Comparison of ENCODE assay signal across 19 cellular contexts in the genomic region with DNA sequence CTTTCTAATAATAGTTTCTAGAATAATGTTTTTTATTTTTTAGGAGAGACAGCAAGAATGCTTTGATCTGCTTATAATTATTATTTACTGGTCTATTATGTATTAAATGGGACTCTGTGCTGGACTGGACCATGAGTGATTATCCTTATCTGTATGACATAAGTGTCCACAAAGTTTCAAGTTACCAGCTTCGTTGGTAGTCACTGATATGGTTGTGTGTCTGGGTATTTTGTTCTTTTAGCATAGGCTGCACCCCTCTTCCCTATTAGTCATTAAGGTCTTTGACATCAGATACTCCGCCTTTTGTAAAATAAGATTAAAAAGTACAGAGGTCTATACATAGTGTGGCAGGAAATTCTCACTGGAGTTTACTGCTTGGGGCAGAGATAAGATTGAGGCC.
"Had no signal": no experiment of that assay in that cellular context is flagged by ENCODE, and none has a peak within 500 bp of the region (broad histone marks: within the 10 kb centered on the region; RNA-seq: fewer than 3 reads in every experiment).

No MANE protein-coding gene starts in this region.

- DNase-seq: Karpas-422; KG1; MG63; NCI-H1092; NCI-H1105 treated with DMSO at 0.1 percent for 48 hours; NCI-H1417 treated with DMSO at 0.1 percent for 48 hours; NCI-H1694; NCI-H187 treated with DMSO at 0.1 percent for 48 hours; NCI-H2029 treated with DMSO at 0.1 percent for 48 hours; NCI-H2171 treated with DMSO at 0.1 percent for 48 hours; NCI-H345; NCI-H446 treated with DMSO at 0.1 percent for 48 hours; NCI-H510A treated with DMSO at 0.1 percent for 48 hours; NCI-H526; NCI-H82; NK-92 treated with Interleukin-12 subunit alpha and Interleukin-12 subunit beta, amount 100 ng/mL, for 24 hours; Right ventricle myocardium superior; RPMI8226; SIG-M5 had no signal
